ENCODE assay signal across 11 cellular contexts in genomic region chr17:31490019-31490383, GRCh38.
A peak's percentile ranks its signal among the peaks of the same experiment; 100 is the strongest.
DNase-seq lines count a peak whose midpoint lies in the region; ATAC-seq lines count a peak whose summit lies in the region.
"Had no signal": no experiment of that assay in that cellular context is flagged by ENCODE, and none has a peak within 500 bp of the region (broad histone marks: within the 10 kb centered on the region; RNA-seq: fewer than 3 reads in every experiment).

No MANE protein-coding gene starts in this region.

- H3K9ac ChIP-seq in mucosa of stomach (ENCODE audit: low read length): peak overlapping the region; percentile 93

- no peaks in the 10 kb centered on the region for H3K27me3 ChIP-seq in mucosa of stomach (ENCODE audit: control insufficient read depth, insufficient read depth, low read length)

- H3K36me3 Mint-ChIP-seq in stimulated activated naive CD8-positive, alpha-beta T cell treated with anti-CD3 and anti-CD28 coated beads, Interleukin-15, Interleukin-2, amounts not matched to agents 100 ng/mL and 50 ng/mL, for 24 hours (ENCODE audit: low read depth): no peaks in the 10 kb centered on the region
- H3K36me3 Mint-ChIP-seq in activated naive CD8-positive, alpha-beta T cell treated with anti-CD3 and anti-CD28 coated beads, Interleukin-2, amount 10 ng/mL, durations not matched to agents 7 days and 5 days: peaks cover 2% of the 10 kb centered on the region

- H3K27ac Mint-ChIP-seq in stimulated activated naive CD8-positive, alpha-beta T cell treated with anti-CD3 and anti-CD28 coated beads, Interleukin-15, Interleukin-2, amounts not matched to agents 100 ng/mL and 50 ng/mL, for 24 hours: no peak overlapping the region
- H3K27ac Mint-ChIP-seq in activated naive CD8-positive, alpha-beta T cell treated with anti-CD3 and anti-CD28 coated beads, Interleukin-2, amount 10 ng/mL, durations not matched to agents 7 days and 5 days: peak overlapping the region; percentile 83

- H3K9me3 Mint-ChIP-seq in stimulated activated naive CD8-positive, alpha-beta T cell treated with anti-CD3 and anti-CD28 coated beads, Interleukin-15, Interleukin-2, amounts not matched to agents 100 ng/mL and 50 ng/mL, for 24 hours: no peaks in the 10 kb centered on the region
- H3K9me3 Mint-ChIP-seq in activated naive CD8-positive, alpha-beta T cell treated with anti-CD3 and anti-CD28 coated beads, Interleukin-2, amount 10 ng/mL, durations not matched to agents 7 days and 5 days: no peaks in the 10 kb centered on the region

- H3K4me3 ChIP-seq in mucosa of stomach (ENCODE audit: low read length): peak overlapping the region; percentile 31

- H3K4me1 ChIP-seq in mucosa of stomach (ENCODE audit: control insufficient read depth, insufficient read depth, low read length): peaks cover 69% of the 10 kb centered on the region

- H3K4me1 Mint-ChIP-seq in stimulated activated naive CD8-positive, alpha-beta T cell treated with anti-CD3 and anti-CD28 coated beads, Interleukin-15, Interleukin-2, amounts not matched to agents 100 ng/mL and 50 ng/mL, for 24 hours (ENCODE audit: low read depth): peaks cover 73% of the 10 kb centered on the region
- peaks cover 66% of the 10 kb centered on the region for H3K4me1 Mint-ChIP-seq in activated naive CD8-positive, alpha-beta T cell treated with anti-CD3 and anti-CD28 coated beads, Interleukin-2, amount 10 ng/mL, durations not matched to agents 7 days and 5 days

- POLR2A ChIA-PET in activated naive CD8-positive, alpha-beta T cell treated with anti-CD3 and anti-CD28 coated beads, Interleukin-2, amount 10 ng/mL, durations not matched to agents 7 days and 5 days (lab: Charles Lee): interaction anchor here (11.1 kb wide), 1 partner anchor 20 kb away, joined by 208 read pairs; no protein-coding TSS in a partner anchor

- H3K9me3 ChIP-seq in mucosa of stomach (ENCODE audit: control insufficient read depth, low read length): no peaks in the 10 kb centered on the region

- H3K36me3 ChIP-seq in mucosa of stomach (ENCODE audit: control insufficient read depth, insufficient read depth, low read length): no peaks in the 10 kb centered on the region

- ATAC-seq in stimulated activated naive CD8-positive, alpha-beta T cell treated with anti-CD3 and anti-CD28 coated beads, Interleukin-15, Interleukin-2, amounts not matched to agents 100 U/mL and 50 U/mL, for 24 hours: no peak
- ATAC-seq in activated naive CD8-positive, alpha-beta T cell treated with anti-CD3 and anti-CD28 coated beads, Interleukin-2, amount 10 ng/mL, durations not matched to agents 7 days and 5 days (ENCODE audit: low read depth): no peak
- ATAC-seq in GM21576 (IDR thresholded peaks at IDR 0.05; ENCODE audit: unreplicated experiment): no peak
- ATAC-seq in GM18502 (IDR thresholded peaks at IDR 0.05; ENCODE audit: poor library complexity, unreplicated experiment): no peak

- H3K4me3 Mint-ChIP-seq in stimulated activated naive CD8-positive, alpha-beta T cell treated with anti-CD3 and anti-CD28 coated beads, Interleukin-15, Interleukin-2, amounts not matched to agents 100 ng/mL and 50 ng/mL, for 24 hours: peak overlapping the region; percentile 90
- H3K4me3 Mint-ChIP-seq in activated naive CD8-positive, alpha-beta T cell treated with anti-CD3 and anti-CD28 coated beads, Interleukin-2, amount 10 ng/mL, durations not matched to agents 7 days and 5 days: peak overlapping the region; percentile 92

- no peak for DNase-seq in stimulated activated naive CD8-positive, alpha-beta T cell treated with anti-CD3 and anti-CD28 coated beads, Interleukin-15, Interleukin-2, amounts not matched to agents 100 U/mL and 50 U/mL, for 24 hours
- no peak for DNase-seq in activated naive CD8-positive, alpha-beta T cell treated with anti-CD3 and anti-CD28 coated beads, Interleukin-2, amount 10 ng/mL, durations not matched to agents 7 days and 5 days
- no peak for DNase-seq in NK-92 (lab: John Stamatoyannopoulos, UW; ENCODE audit: unreplicated experiment)
- no peak for DNase-seq in SW 1271 (lab: John Stamatoyannopoulos, UW)
- DNase-seq: HCEC 1CT, NCI-H2171 treated with DMSO at 0.1 percent for 48 hours, SHP77 treated with DMSO at 0.1 percent for 48 hours had no signal

- H3K27me3 Mint-ChIP-seq in stimulated activated naive CD8-positive, alpha-beta T cell treated with anti-CD3 and anti-CD28 coated beads, Interleukin-15, Interleukin-2, amounts not matched to agents 100 ng/mL and 50 ng/mL, for 24 hours: no peaks in the 10 kb centered on the region
- no peaks in the 10 kb centered on the region for H3K27me3 Mint-ChIP-seq in activated naive CD8-positive, alpha-beta T cell treated with anti-CD3 and anti-CD28 coated beads, Interleukin-2, amount 10 ng/mL, durations not matched to agents 7 days and 5 days
